Comparison of ENCODE assay signal across 14 cellular contexts in genomic region chr1:182005398-182005797, GRCh38. TPM values are rescaled to one million over a fixed set of nuclear protein-coding genes. Genes with fewer than 3 reads are reported as not detected.
"Had no signal": no experiment of that assay in that cellular context is flagged by ENCODE, and none has a peak within 500 bp of the region (broad histone marks: within the 10 kb centered on the region; RNA-seq: fewer than 3 reads in every experiment).

No MANE protein-coding gene starts in this region.

RNA-seq across cellular contexts. Expression of gene ZNF648, which starts 56.1 kb away (rescaled TPM):
- total RNA-seq: activated naive CD4-positive, alpha-beta T cell treated with anti-CD3 and anti-CD28 coated beads for 36 hours; activated naive CD8-positive, alpha-beta T cell treated with anti-CD3 and anti-CD28 coated beads for 36 hours; activated naive CD8-positive, alpha-beta T cell treated with anti-CD3 and anti-CD28 coated beads, Interleukin-2, amount 10 ng/mL, durations not matched to agents 7 days and 5 days; activated T-cell treated with anti-CD3 and anti-CD28 coated beads, Interleukin-2, amount 50 U/mL, for 4 hours; activated T-helper 1 cell treated with anti-CD3 and anti-CD28 coated beads, Interleukin-12 subunit alpha, Interleukin-12 subunit beta, Interleukin-2, Interleukin-4 antibody, amounts not matched to agents 30 ng/mL and 10 ng/mL and 1 ng/mL, durations not matched to agents 14 hours and 24 hours and 36 hours; activated T-helper 2 cell treated with anti-CD3 and anti-CD28 coated beads, Interferon-gamma antibody, Interleukin-2, Interleukin-4, amounts not matched to agents 10 μg/mL and 5 μg/mL and 100 μg/mL, durations not matched to agents 14 hours and 24 hours and 36 hours; aorta; ascending aorta; astrocyte; bronchial epithelial cell; cardiac septum; chondrocyte had no signal
- polyA plus RNA-seq: adrenal gland, aorta, cardiac muscle cell had no signal
